8 cellular contexts compared by ENCODE assay signal in genomic region chr7:1663857-1664651, GRCh38. TPM values are rescaled to one million over a fixed set of nuclear protein-coding genes. Genes with fewer than 3 reads are reported as not detected.
DNase-seq lines count a peak whose midpoint lies in the region; ATAC-seq and TF ChIP-seq lines count a peak whose summit lies in the region.

No MANE protein-coding gene starts in this region.

- no peaks in the 10 kb centered on the region for H3K36me3 Mint-ChIP-seq in activated CD4-positive, alpha-beta memory T cell treated with anti-CD3 and anti-CD28 coated beads for 36 hours
- no peaks in the 10 kb centered on the region for H3K36me3 Mint-ChIP-seq in activated CD4-positive, alpha-beta memory T cell treated with anti-CD3 and anti-CD28 coated beads, Interleukin-2, amount 10 ng/mL, durations not matched to agents 7 days and 5 days (ENCODE audit: low read depth)
- no peaks in the 10 kb centered on the region for H3K36me3 Mint-ChIP-seq in dendritic cell treated with granulocyte-macrophage colony-stimulating factor and Interleukin-4, amounts not matched to agents 40 ng/mL and 50 ng/mL, for 4 days (ENCODE audit: low read depth)

- H3K4me1 Mint-ChIP-seq in activated CD4-positive, alpha-beta memory T cell treated with anti-CD3 and anti-CD28 coated beads for 36 hours (ENCODE audit: low read depth), result peaks cover 4% of the 10 kb centered on the region
- peaks cover 14% of the 10 kb centered on the region for H3K4me1 Mint-ChIP-seq in activated CD4-positive, alpha-beta memory T cell treated with anti-CD3 and anti-CD28 coated beads, Interleukin-2, amount 10 ng/mL, durations not matched to agents 7 days and 5 days
- peaks cover 11% of the 10 kb centered on the region for H3K4me1 Mint-ChIP-seq in dendritic cell treated with granulocyte-macrophage colony-stimulating factor and Interleukin-4, amounts not matched to agents 40 ng/mL and 50 ng/mL, for 4 days (ENCODE audit: low read depth)

- H3K4me1 ChIP-seq in mesendoderm (ENCODE audit: control insufficient read depth, low read depth, low read length) (no peaks in the 10 kb centered on the region), transverse colon (peaks cover 11 to 41% (median 37%) of the 10 kb centered on the region in 4 donors)

- no peaks in the 10 kb centered on the region for H3K9me3 Mint-ChIP-seq in activated CD4-positive, alpha-beta memory T cell treated with anti-CD3 and anti-CD28 coated beads for 36 hours
- no peaks in the 10 kb centered on the region for H3K9me3 Mint-ChIP-seq in activated CD4-positive, alpha-beta memory T cell treated with anti-CD3 and anti-CD28 coated beads, Interleukin-2, amount 10 ng/mL, durations not matched to agents 7 days and 5 days
- H3K9me3 Mint-ChIP-seq in dendritic cell treated with granulocyte-macrophage colony-stimulating factor and Interleukin-4, amounts not matched to agents 40 ng/mL and 50 ng/mL, for 4 days, result no peaks in the 10 kb centered on the region

- TF ChIP-seq POLR2A in transverse colon (IDR thresholded peaks at IDR 0.05), result no peak

- TF ChIP-seq CTCF in transverse colon (IDR thresholded peaks at IDR 0.05), result no peak

- H3K27me3 ChIP-seq in mesendoderm (ENCODE audit: insufficient read depth, low read length, poor library complexity), result peaks cover 33% of the 10 kb centered on the region
- peaks cover 84% of the 10 kb centered on the region for H3K27me3 ChIP-seq in transverse colon

- no peak overlapping the region for H2BK5ac ChIP-seq in mesendoderm (ENCODE audit: low read length)

- no peak overlapping the region for H3K4me3 Mint-ChIP-seq in activated CD4-positive, alpha-beta memory T cell treated with anti-CD3 and anti-CD28 coated beads for 36 hours
- H3K4me3 Mint-ChIP-seq in activated CD4-positive, alpha-beta memory T cell treated with anti-CD3 and anti-CD28 coated beads, Interleukin-2, amount 10 ng/mL, durations not matched to agents 7 days and 5 days, result no peak overlapping the region
- peak overlapping the region; percentile 62 for H3K4me3 Mint-ChIP-seq in dendritic cell treated with granulocyte-macrophage colony-stimulating factor and Interleukin-4, amounts not matched to agents 40 ng/mL and 50 ng/mL, for 4 days

- no peak overlapping the region for H3K4ac ChIP-seq in mesendoderm (ENCODE audit: low read depth, low read length)

- no peaks in the 10 kb centered on the region for H3K36me3 ChIP-seq in mesendoderm (ENCODE audit: control insufficient read depth, insufficient read depth, low read length)
- no peaks in the 10 kb centered on the region for H3K36me3 ChIP-seq in transverse colon

- CTCF ChIA-PET in activated CD4-positive, alpha-beta memory T cell treated with anti-CD3 and anti-CD28 coated beads for 36 hours (lab: Charles Lee), result interaction anchor here (0.6 to 1.5 kb wide), 2 partner anchors 37 to 545 kb away, joined by 3 to 4 read pairs; no protein-coding TSS in a partner anchor
- CTCF ChIA-PET in activated CD4-positive, alpha-beta memory T cell treated with anti-CD3 and anti-CD28 coated beads, Interleukin-2, amount 10 ng/mL, durations not matched to agents 7 days and 5 days (lab: Charles Lee), result interaction anchor here (0.6 to 0.7 kb wide), 3 partner anchors 328 to 714 kb away, joined by 3 to 4 read pairs (median 3); no protein-coding TSS in a partner anchor

- peak overlapping the region; percentile 54 for H3K4me2 ChIP-seq in mesendoderm (ENCODE audit: low read length)

- no peak overlapping the region for H2BK15ac ChIP-seq in mesendoderm (replicated peaks; ENCODE audit: low read depth)

- H2AK5ac ChIP-seq in mesendoderm (ENCODE audit: low read length), result no peak overlapping the region

- H3K23ac ChIP-seq in mesendoderm (ENCODE audit: low read length), result no peak overlapping the region

- no peak overlapping the region for H3K56ac ChIP-seq in mesendoderm (ENCODE audit: low read length)

- H3K27ac Mint-ChIP-seq in activated CD4-positive, alpha-beta memory T cell treated with anti-CD3 and anti-CD28 coated beads for 36 hours, result no peak overlapping the region
- H3K27ac Mint-ChIP-seq in activated CD4-positive, alpha-beta memory T cell treated with anti-CD3 and anti-CD28 coated beads, Interleukin-2, amount 10 ng/mL, durations not matched to agents 7 days and 5 days, result no peak overlapping the region
- no peak overlapping the region for H3K27ac Mint-ChIP-seq in dendritic cell treated with granulocyte-macrophage colony-stimulating factor and Interleukin-4, amounts not matched to agents 40 ng/mL and 50 ng/mL, for 4 days

- POLR2A ChIA-PET in activated CD4-positive, alpha-beta memory T cell treated with anti-CD3 and anti-CD28 coated beads for 36 hours (lab: Charles Lee), result no interaction called here
- POLR2A ChIA-PET in activated CD4-positive, alpha-beta memory T cell treated with anti-CD3 and anti-CD28 coated beads, Interleukin-2, amount 10 ng/mL, durations not matched to agents 7 days and 5 days (lab: Charles Lee), result no interaction called here

- in situ Hi-C loops in transverse colon (cut with MboI; ENCODE audit: low pct_ligation_motif_present in 1 of 4, low pct_unique_long_range_greater_than_20kb in 1 of 4, low sequenced_read_pairs in 3 of 4), result loop anchor here in 2 of 4 donors (25.0 kb wide), 1 partner anchor 548 kb away; no protein-coding TSS in a partner anchor

- H4K5ac ChIP-seq in mesendoderm (ENCODE audit: low read length), result no peak overlapping the region

- no peak overlapping the region for H4K8ac ChIP-seq in mesendoderm (ENCODE audit: low read depth, low read length)

- H3K27me3 Mint-ChIP-seq in activated CD4-positive, alpha-beta memory T cell treated with anti-CD3 and anti-CD28 coated beads for 36 hours, result peaks cover 41% of the 10 kb centered on the region
- peaks cover 40% of the 10 kb centered on the region for H3K27me3 Mint-ChIP-seq in activated CD4-positive, alpha-beta memory T cell treated with anti-CD3 and anti-CD28 coated beads, Interleukin-2, amount 10 ng/mL, durations not matched to agents 7 days and 5 days
- peaks cover 69% of the 10 kb centered on the region for H3K27me3 Mint-ChIP-seq in dendritic cell treated with granulocyte-macrophage colony-stimulating factor and Interleukin-4, amounts not matched to agents 40 ng/mL and 50 ng/mL, for 4 days

- H3K79me1 ChIP-seq in mesendoderm (ENCODE audit: low read length), result no peaks in the 10 kb centered on the region

- no peak overlapping the region for H2BK120ac ChIP-seq in mesendoderm (ENCODE audit: low read depth, low read length)

- peak; percentile 8 for DNase-seq in activated CD4-positive, alpha-beta memory T cell treated with anti-CD3 and anti-CD28 coated beads for 36 hours
- DNase-seq in activated CD4-positive, alpha-beta memory T cell treated with anti-CD3 and anti-CD28 coated beads, Interleukin-2, amount 10 ng/mL, durations not matched to agents 7 days and 5 days, result no peak
- DNase-seq in mesendoderm, result peak; percentile 52
- peak; percentile 5 for DNase-seq in transverse colon

- H3K18ac ChIP-seq in mesendoderm (ENCODE audit: low read length), result peak overlapping the region; percentile 22

- H3K79me2 ChIP-seq in mesendoderm (ENCODE audit: control insufficient read depth, insufficient read depth, low read length), result no peaks in the 10 kb centered on the region

- ATAC-seq in GM19397 (IDR thresholded peaks at IDR 0.05; ENCODE audit: unreplicated experiment) (no peak), HG02970 (IDR thresholded peaks at IDR 0.05; ENCODE audit: low FRiP score, unreplicated experiment) (no peak), GM21529 (IDR thresholded peaks at IDR 0.05; ENCODE audit: unreplicated experiment) (no peak)

- H3K27ac ChIP-seq in mesendoderm (ENCODE audit: low read depth, low read length) (no peak overlapping the region), transverse colon (no peak overlapping the region)

- no peak overlapping the region for H3K4me3 ChIP-seq in mesendoderm (ENCODE audit: low read length)
- peak overlapping the region in 3 of 4 donors; percentile 26 to 59 (median 37) for H3K4me3 ChIP-seq in transverse colon

- H3K9me3 ChIP-seq in transverse colon, result no peaks in the 10 kb centered on the region

- WGBS in mesendoderm (ENCODE audit: extremely low coverage, insufficient coverage, low lambda C conversion rate), result no CpG with 5 or more reads among the region's 56 CpGs
- 9 to 24% methylated on average over 2 to 39 of the region's 56 CpGs for WGBS in transverse colon (ENCODE audit: low coverage in 1 of 2), 2 donors

- TF ChIP-seq EP300 in transverse colon (IDR thresholded peaks at IDR 0.05; ENCODE audit: low read depth), result no peak

- peak overlapping the region; percentile 4 for H3K9ac ChIP-seq in mesendoderm (ENCODE audit: low read length)

- intact Hi-C loops in activated CD4-positive, alpha-beta memory T cell treated with anti-CD3 and anti-CD28 coated beads for 36 hours (cut with micrococcal nuclease), result loop anchor here (5.0 to 10.0 kb wide), 2 partner anchors 87 to 691 kb away; partner anchors contain the start of gene EIF3B
- intact Hi-C loops in dendritic cell treated with granulocyte-macrophage colony-stimulating factor and Interleukin-4, amounts not matched to agents 40 ng/mL and 50 ng/mL, for 4 days (cut with micrococcal nuclease), result loop anchor here (2.0 to 10.0 kb wide), 2 partner anchors 545 to 691 kb away; partner anchors contain the start of gene EIF3B
- intact Hi-C loops in transverse colon (cut with DNase I; ENCODE audit: low total_unique reads), result loop anchor here (10.0 kb wide), 1 partner anchor 541 kb away; no protein-coding TSS in a partner anchor

RNA-seq across cellular contexts. Expression of gene ELFN1, which starts 6.0 kb away (rescaled TPM):
- under 1 TPM; 0.10 to 0.12 TPM for total RNA-seq in activated CD4-positive, alpha-beta memory T cell treated with anti-CD3 and anti-CD28 coated beads for 36 hours
- under 1 TPM in 1 of 2 experiments, not detected in 1; 0.08 TPM for total RNA-seq in activated CD4-positive, alpha-beta memory T cell treated with anti-CD3 and anti-CD28 coated beads, Interleukin-2, amount 10 ng/mL, durations not matched to agents 7 days and 5 days
- polyA plus RNA-seq in mesendoderm (2013, experiment 1 of 2), result 0.86 TPM
- polyA plus RNA-seq in mesendoderm (2013, experiment 2 of 2), result 0.85 TPM
- total RNA-seq in transverse colon, result under 1 TPM in 3 of 4 donors, not detected in 1; 0.14 to 0.60 (median 0.32) TPM
